ENCODE assay signal across 12 cellular contexts in genomic region chr15:27670481-27670880, GRCh38.
"Had no signal": no experiment of that assay in that cellular context is flagged by ENCODE, and none has a peak within 500 bp of the region (broad histone marks: within the 10 kb centered on the region; RNA-seq: fewer than 3 reads in every experiment).

No MANE protein-coding gene starts in this region.

- H3K4me3 ChIP-seq: adrenal gland, body of pancreas, gastrocnemius medialis, skin epidermis, transverse colon had no signal

- H3K4me1 ChIP-seq: adrenal gland, body of pancreas, gastrocnemius medialis, parathyroid adenoma had no signal

- ATAC-seq: body of pancreas; effector memory CD8-positive, alpha-beta T cell; gastrocnemius medialis; stimulated activated effector memory CD8-positive, alpha-beta T cell treated with anti-CD3 and anti-CD28 coated beads, Interleukin-12 subunit alpha, Interleukin-12 subunit beta, amount 100 ng/mL, for 72 hours had no signal

- H3K27ac Mint-ChIP-seq: effector memory CD8-positive, alpha-beta T cell; stimulated activated effector memory CD8-positive, alpha-beta T cell treated with anti-CD3 and anti-CD28 coated beads, Interleukin-12 subunit alpha, Interleukin-12 subunit beta, amount 100 ng/mL, for 72 hours had no signal

- H3K27ac ChIP-seq: adrenal gland, body of pancreas, epithelial cell of prostate, gastrocnemius medialis, parathyroid adenoma, skin epidermis, transverse colon had no signal

- H2AFZ ChIP-seq: parathyroid adenoma had no signal

- H3K4me3 Mint-ChIP-seq: central memory CD8-positive, alpha-beta T cell; effector memory CD8-positive, alpha-beta T cell; stimulated activated effector memory CD8-positive, alpha-beta T cell treated with anti-CD3 and anti-CD28 coated beads, Interleukin-12 subunit alpha, Interleukin-12 subunit beta, amount 100 ng/mL, for 72 hours had no signal

- H3K36me3 ChIP-seq: adrenal gland, gastrocnemius medialis, transverse colon had no signal

- H3K79me2 ChIP-seq: parathyroid adenoma had no signal

- H3K4me1 Mint-ChIP-seq: central memory CD8-positive, alpha-beta T cell; stimulated activated effector memory CD8-positive, alpha-beta T cell treated with anti-CD3 and anti-CD28 coated beads, Interleukin-12 subunit alpha, Interleukin-12 subunit beta, amount 100 ng/mL, for 72 hours had no signal

- DNase-seq: activated CD4-positive, alpha-beta T cell treated with anti-CD3 and anti-CD28 coated beads, Interleukin-2, amount 50 U/mL, for 1 hour; activated naive CD4-positive, alpha-beta T cell treated with anti-CD3 and anti-CD28 coated beads, Interleukin-2, amount 50 U/mL, for 16 hours; adrenal gland; body of pancreas; effector memory CD8-positive, alpha-beta T cell; gastrocnemius medialis; transverse colon had no signal

- H3K27me3 ChIP-seq: adrenal gland, body of pancreas, gastrocnemius medialis, transverse colon had no signal

- H3K27me3 Mint-ChIP-seq: central memory CD8-positive, alpha-beta T cell; effector memory CD8-positive, alpha-beta T cell had no signal

- H3K9me3 ChIP-seq: adrenal gland, body of pancreas, gastrocnemius medialis, transverse colon had no signal

- H3K36me3 Mint-ChIP-seq: stimulated activated effector memory CD8-positive, alpha-beta T cell treated with anti-CD3 and anti-CD28 coated beads, Interleukin-12 subunit alpha, Interleukin-12 subunit beta, amount 100 ng/mL, for 72 hours had no signal
